In the genomic region with DNA sequence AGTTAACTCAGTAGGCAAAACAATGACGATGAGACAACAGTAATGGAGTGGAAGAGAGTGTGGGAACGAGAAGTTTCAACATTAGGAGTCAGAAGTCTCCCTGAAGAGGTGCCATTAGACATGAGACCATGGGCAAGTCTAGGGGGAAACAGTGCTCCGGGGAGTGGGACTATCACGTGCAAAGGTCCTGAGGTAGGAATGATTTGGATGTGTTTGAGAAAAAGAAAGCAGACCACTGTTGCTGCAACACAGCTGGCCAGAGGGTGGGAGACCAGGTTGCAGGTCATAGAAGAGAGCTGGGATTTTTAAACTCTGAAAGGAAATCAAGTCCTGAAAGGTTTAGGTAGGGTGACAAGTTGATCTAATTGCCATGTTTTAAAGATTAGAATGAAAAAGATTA, we compare ENCODE assay signal across 2 cellular contexts.
TF ChIP-seq lines count a peak whose summit lies in the region.

No MANE protein-coding gene starts in this region.

TF ChIP-seq in liver, 16 proteins besides CTCF, POLR2A, EP300 and RAD21 (continued from another document):
- TF ChIP-seq, protein P1, sequence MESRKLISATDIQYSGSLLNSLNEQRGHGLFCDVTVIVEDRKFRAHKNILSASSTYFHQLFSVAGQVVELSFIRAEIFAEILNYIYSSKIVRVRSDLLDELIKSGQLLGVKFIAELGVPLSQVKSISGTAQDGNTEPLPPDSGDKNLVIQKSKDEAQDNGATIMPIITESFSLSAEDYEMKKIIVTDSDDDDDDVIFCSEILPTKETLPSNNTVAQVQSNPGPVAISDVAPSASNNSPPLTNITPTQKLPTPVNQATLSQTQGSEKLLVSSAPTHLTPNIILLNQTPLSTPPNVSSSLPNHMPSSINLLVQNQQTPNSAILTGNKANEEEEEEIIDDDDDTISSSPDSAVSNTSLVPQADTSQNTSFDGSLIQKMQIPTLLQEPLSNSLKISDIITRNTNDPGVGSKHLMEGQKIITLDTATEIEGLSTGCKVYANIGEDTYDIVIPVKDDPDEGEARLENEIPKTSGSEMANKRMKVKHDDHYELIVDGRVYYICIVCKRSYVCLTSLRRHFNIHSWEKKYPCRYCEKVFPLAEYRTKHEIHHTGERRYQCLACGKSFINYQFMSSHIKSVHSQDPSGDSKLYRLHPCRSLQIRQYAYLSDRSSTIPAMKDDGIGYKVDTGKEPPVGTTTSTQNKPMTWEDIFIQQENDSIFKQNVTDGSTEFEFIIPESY (IDR thresholded peaks at IDR 0.05), result no peak
- TF ChIP-seq SP1 (IDR thresholded peaks at IDR 0.05), result no peak
- no peak for TF ChIP-seq ATF3 (IDR thresholded peaks at IDR 0.05)
- TF ChIP-seq JUND (IDR thresholded peaks at IDR 0.05), result no peak
- no peak for TF ChIP-seq FOXA2 (IDR thresholded peaks at IDR 0.05)
- no peak for TF ChIP-seq MAX (IDR thresholded peaks at IDR 0.05)
- TF ChIP-seq TAF1 (conservative IDR thresholded peaks at IDR 0.05), result no peak
- TF ChIP-seq HNF4A (conservative IDR thresholded peaks at IDR 0.05), result no peak
- no peak for TF ChIP-seq HNF4G (IDR thresholded peaks at IDR 0.05)
- TF ChIP-seq FOXA1 (IDR thresholded peaks at IDR 0.05), result no peak

TF ChIP-seq in HepG2, 621 proteins besides CTCF, POLR2A, EP300 and RAD21 (continued from another document):
- TF ChIP-seq, protein P2, sequence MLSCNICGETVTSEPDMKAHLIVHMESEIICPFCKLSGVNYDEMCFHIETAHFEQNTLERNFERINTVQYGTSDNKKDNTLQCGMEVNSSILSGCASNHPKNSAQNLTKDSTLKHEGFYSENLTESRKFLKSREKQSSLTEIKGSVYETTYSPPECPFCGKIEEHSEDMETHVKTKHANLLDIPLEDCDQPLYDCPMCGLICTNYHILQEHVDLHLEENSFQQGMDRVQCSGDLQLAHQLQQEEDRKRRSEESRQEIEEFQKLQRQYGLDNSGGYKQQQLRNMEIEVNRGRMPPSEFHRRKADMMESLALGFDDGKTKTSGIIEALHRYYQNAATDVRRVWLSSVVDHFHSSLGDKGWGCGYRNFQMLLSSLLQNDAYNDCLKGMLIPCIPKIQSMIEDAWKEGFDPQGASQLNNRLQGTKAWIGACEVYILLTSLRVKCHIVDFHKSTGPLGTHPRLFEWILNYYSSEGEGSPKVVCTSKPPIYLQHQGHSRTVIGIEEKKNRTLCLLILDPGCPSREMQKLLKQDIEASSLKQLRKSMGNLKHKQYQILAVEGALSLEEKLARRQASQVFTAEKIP (CRISPR knock-in tag; IDR thresholded peaks at IDR 0.05; ENCODE audit: borderline replicate concordance), result no peak
- TF ChIP-seq TOPORS (CRISPR knock-in tag; IDR thresholded peaks at IDR 0.05) (no peak), LRRFIP1 (CRISPR knock-in tag; conservative IDR thresholded peaks at IDR 0.05) (no peak)
- TF ChIP-seq, protein P3, sequence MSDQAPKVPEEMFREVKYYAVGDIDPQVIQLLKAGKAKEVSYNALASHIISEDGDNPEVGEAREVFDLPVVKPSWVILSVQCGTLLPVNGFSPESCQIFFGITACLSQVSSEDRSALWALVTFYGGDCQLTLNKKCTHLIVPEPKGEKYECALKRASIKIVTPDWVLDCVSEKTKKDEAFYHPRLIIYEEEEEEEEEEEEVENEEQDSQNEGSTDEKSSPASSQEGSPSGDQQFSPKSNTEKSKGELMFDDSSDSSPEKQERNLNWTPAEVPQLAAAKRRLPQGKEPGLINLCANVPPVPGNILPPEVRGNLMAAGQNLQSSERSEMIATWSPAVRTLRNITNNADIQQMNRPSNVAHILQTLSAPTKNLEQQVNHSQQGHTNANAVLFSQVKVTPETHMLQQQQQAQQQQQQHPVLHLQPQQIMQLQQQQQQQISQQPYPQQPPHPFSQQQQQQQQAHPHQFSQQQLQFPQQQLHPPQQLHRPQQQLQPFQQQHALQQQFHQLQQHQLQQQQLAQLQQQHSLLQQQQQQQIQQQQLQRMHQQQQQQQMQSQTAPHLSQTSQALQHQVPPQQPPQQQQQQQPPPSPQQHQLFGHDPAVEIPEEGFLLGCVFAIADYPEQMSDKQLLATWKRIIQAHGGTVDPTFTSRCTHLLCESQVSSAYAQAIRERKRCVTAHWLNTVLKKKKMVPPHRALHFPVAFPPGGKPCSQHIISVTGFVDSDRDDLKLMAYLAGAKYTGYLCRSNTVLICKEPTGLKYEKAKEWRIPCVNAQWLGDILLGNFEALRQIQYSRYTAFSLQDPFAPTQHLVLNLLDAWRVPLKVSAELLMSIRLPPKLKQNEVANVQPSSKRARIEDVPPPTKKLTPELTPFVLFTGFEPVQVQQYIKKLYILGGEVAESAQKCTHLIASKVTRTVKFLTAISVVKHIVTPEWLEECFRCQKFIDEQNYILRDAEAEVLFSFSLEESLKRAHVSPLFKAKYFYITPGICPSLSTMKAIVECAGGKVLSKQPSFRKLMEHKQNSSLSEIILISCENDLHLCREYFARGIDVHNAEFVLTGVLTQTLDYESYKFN (CRISPR knock-in tag; conservative IDR thresholded peaks at IDR 0.05), result no peak
